Comparison of ENCODE assay signal across 8 cellular contexts in genomic region chr10:15097011-15097812, GRCh38. TPM values are rescaled to one million over a fixed set of nuclear protein-coding genes. Genes with fewer than 3 reads are reported as not detected.
A peak's percentile ranks its signal among the peaks of the same experiment; 100 is the strongest.
DNase-seq lines count a peak whose midpoint lies in the region; ATAC-seq lines count a peak whose summit lies in the region.

Gene RPP38 (plus strand): TSS chr10:15097355. CDS start chr10:15103315, 5,960 bp downstream.

- H3K9me3 ChIP-seq in effector memory CD4-positive, alpha-beta T cell (ENCODE audit: control insufficient read depth, low read length), result no peaks in the 10 kb centered on the region

- H3K27me3 Mint-ChIP-seq in memory B cell, result no peaks in the 10 kb centered on the region

- H3K27me3 ChIP-seq in effector memory CD4-positive, alpha-beta T cell (replicated peaks; ENCODE audit: control insufficient read depth, insufficient read depth, low read length, poor library complexity, severe bottlenecking), result no peaks in the 10 kb centered on the region

- peaks cover 25% of the 10 kb centered on the region for H3K4me1 Mint-ChIP-seq in memory B cell

- H3K4me1 ChIP-seq in effector memory CD4-positive, alpha-beta T cell (ENCODE audit: control insufficient read depth, insufficient read depth, low read length, poor library complexity, severe bottlenecking), result peaks cover 13% of the 10 kb centered on the region

- H3K4me3 ChIP-seq in effector memory CD4-positive, alpha-beta T cell (ENCODE audit: insufficient read depth, low read depth, low read length, poor library complexity, severe bottlenecking), result peak within 1 kb of the TSS; percentile 79

- H3K9me3 Mint-ChIP-seq in memory B cell, result no peaks in the 10 kb centered on the region

- H3K36me3 Mint-ChIP-seq in memory B cell, result no peaks in the 10 kb centered on the region

- H3K27ac ChIP-seq in effector memory CD4-positive, alpha-beta T cell (ENCODE audit: insufficient read depth, low read length, poor library complexity, severe bottlenecking), result peak within 1 kb of the TSS; percentile 98

- H3K4me3 Mint-ChIP-seq in memory B cell, result peak within 1 kb of the TSS; percentile 92

- ATAC-seq in GM21360 (IDR thresholded peaks at IDR 0.05; ENCODE audit: unreplicated experiment) (peak; percentile 78), memory B cell (ENCODE audit: low read depth) (peak; percentile 73)

- peak within 1 kb of the TSS; percentile 100 for H3K27ac Mint-ChIP-seq in memory B cell

- H3K36me3 ChIP-seq in effector memory CD4-positive, alpha-beta T cell (ENCODE audit: control insufficient read depth, insufficient read depth, low read length), result peaks cover 9% of the 10 kb centered on the region

- DNase-seq in COR-L47 (lab: John Stamatoyannopoulos, UW), result peak; percentile 87
- peak; percentile 97 for DNase-seq in HT-29 (ENCODE audit: low spot score)
- peak; percentile 94 for DNase-seq in NOMO-1 treated with DMSO at 0.1 percent for 48 hours (lab: John Stamatoyannopoulos, UW; ENCODE audit: unreplicated experiment)
- peak; percentile 92 for DNase-seq in activated CD8-positive, alpha-beta memory T cell treated with anti-CD3 and anti-CD28 coated beads for 4 hours (ENCODE audit: low read depth in 2 of 2)
- DNase-seq in effector memory CD4-positive, alpha-beta T cell, result peak; percentile 83 to 93 (median 89)
- peak; percentile 94 to 97 for DNase-seq in memory B cell (ENCODE audit: low spot score in 2 of 2)
- DNase-seq in stimulated activated CD8-positive, alpha-beta memory T cell treated with anti-CD3 and anti-CD28 coated beads, Interleukin-12 subunit alpha, Interleukin-12 subunit beta, amount 100 ng/mL, for 1 hour (ENCODE audit: low read depth), result peak; percentile 96

RNA-seq across cellular contexts. Expression of gene RPP38, which starts in this region (rescaled TPM):
- total RNA-seq in HT-29 (2014; rRNA removed; shearing (Covaris generic)), result 27.8 and 29.2 TPM in 2 replicates

Comparison
In these comparisons a context has a peak if more than half of its experiments do, and no peak if none do; other contexts are left out.
1. Peak in every context shown above with its lines: DNase-seq, ATAC-seq, H3K4me3 ChIP-seq and H3K27ac ChIP-seq.